17 cellular contexts compared by ENCODE assay signal in the genomic region with DNA sequence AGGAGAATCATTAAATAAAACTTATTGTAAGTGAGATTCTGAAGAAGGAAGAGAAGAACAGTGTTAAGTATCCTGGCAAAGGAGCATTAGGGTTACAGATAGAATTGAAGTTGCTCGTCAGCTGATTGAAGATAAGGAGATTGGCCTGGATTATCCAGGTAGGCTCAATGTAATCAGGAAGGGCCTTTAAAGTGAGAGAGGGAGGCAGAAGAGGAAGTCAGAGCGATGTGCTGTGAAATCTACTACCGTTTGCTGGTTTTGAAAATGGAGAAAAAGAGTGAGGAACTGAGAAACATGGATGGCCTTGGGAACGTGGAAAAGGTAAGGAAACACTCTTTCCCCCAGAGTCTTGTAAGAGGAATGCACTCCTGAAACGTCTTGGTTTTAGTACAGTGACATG.
DNase-seq lines count a peak whose midpoint lies in the region; ATAC-seq and TF ChIP-seq lines count a peak whose summit lies in the region.
"Had no signal": no experiment of that assay in that cellular context is flagged by ENCODE, and none has a peak within 500 bp of the region (broad histone marks: within the 10 kb centered on the region; RNA-seq: fewer than 3 reads in every experiment).

No MANE protein-coding gene starts in this region.

- H3K27ac ChIP-seq in WERI-Rb-1, result peak overlapping the region; percentile 46
- H3K27ac ChIP-seq in esophagus muscularis mucosa (replicated peaks in 1 of 4), result peak overlapping the region in 3 of 4 donors; percentile 79 to 84 (median 80)
- H3K27ac ChIP-seq in CD8-positive, alpha-beta memory T cell (ENCODE audit: low read depth, low read length), result no peak overlapping the region
- H3K27ac ChIP-seq in esophagus squamous epithelium, result no peak overlapping the region
- H3K27ac ChIP-seq: BLaER1, GM23248 had no signal

- DNase-seq in KBM-7 (peak; percentile 20), WERI-Rb-1 (peak; percentile 52), esophagus muscularis mucosa (ENCODE audit: extremely low spot score) (no peak), esophagus squamous epithelium (lab: John Stamatoyannopoulos, UW) (no peak)
- no peak for DNase-seq in stimulated activated CD4-positive, alpha-beta T cell treated with anti-CD3 and anti-CD28 coated beads, Interleukin-4, amount 100 ng/mL, for 4 hours
- DNase-seq in CD8-positive, alpha-beta memory T cell, result no peak
- DNase-seq: 8988T; Calu3; CD4-positive, alpha-beta memory T cell; DND-41; EL; GM23248; HCEC 1CT had no signal

- WGBS in esophagus muscularis mucosa, result 79% methylated on average over 5 of the region's 5 CpGs
- 63% methylated on average over 5 of the region's 5 CpGs for WGBS in esophagus squamous epithelium, 2 donors

- no peak overlapping the region for H3K4me3 Mint-ChIP-seq in CD8-positive, alpha-beta memory T cell
- H3K4me3 Mint-ChIP-seq: CD14-positive monocyte; CD4-positive, alpha-beta memory T cell had no signal

- H3K36me3 ChIP-seq in WERI-Rb-1, result no peaks in the 10 kb centered on the region
- H3K36me3 ChIP-seq in esophagus muscularis mucosa, result no peaks in the 10 kb centered on the region
- H3K36me3 ChIP-seq in CD8-positive, alpha-beta memory T cell (ENCODE audit: insufficient read depth, low read length), result no peaks in the 10 kb centered on the region
- H3K36me3 ChIP-seq in esophagus squamous epithelium, result no peaks in the 10 kb centered on the region
- H3K36me3 ChIP-seq: BLaER1 had no signal

- H3K27me3 Mint-ChIP-seq in CD8-positive, alpha-beta memory T cell, result peaks cover 5 to 17% of the 10 kb centered on the region in 2 donors

- intact Hi-C loops in esophagus muscularis mucosa (cut with DNase I) (no loop called here), esophagus squamous epithelium (cut with DNase I) (no loop called here)

- no peak for TF ChIP-seq POLR2A in esophagus muscularis mucosa (IDR thresholded peaks at IDR 0.05; ENCODE audit: low read depth)
- TF ChIP-seq POLR2A in esophagus squamous epithelium (IDR thresholded peaks at IDR 0.05), result no peak

- H3K4me3 ChIP-seq in WERI-Rb-1 (ENCODE audit: low read depth, low read length), result peak overlapping the region; percentile 71
- no peak overlapping the region for H3K4me3 ChIP-seq in esophagus muscularis mucosa
- H3K4me3 ChIP-seq in CD8-positive, alpha-beta memory T cell (ENCODE audit: low read length), result no peak overlapping the region
- no peak overlapping the region for H3K4me3 ChIP-seq in esophagus squamous epithelium
- H3K4me3 ChIP-seq: BLaER1, GM12878, GM23248 had no signal

- peaks cover 3 to 28% (median 23%) of the 10 kb centered on the region in 4 donors for H3K4me1 ChIP-seq in esophagus muscularis mucosa
- H3K4me1 ChIP-seq in CD8-positive, alpha-beta memory T cell (ENCODE audit: insufficient read depth, low read length), result no peaks in the 10 kb centered on the region
- no peaks in the 10 kb centered on the region for H3K4me1 ChIP-seq in esophagus squamous epithelium
- H3K4me1 ChIP-seq: BLaER1 had no signal

- POLR2A ChIA-PET in CD8-positive, alpha-beta memory T cell (lab: Charles Lee), result no interaction called here

- H3K36me3 Mint-ChIP-seq in CD8-positive, alpha-beta memory T cell, result no peaks in the 10 kb centered on the region
- H3K36me3 Mint-ChIP-seq: CD14-positive monocyte; CD4-positive, alpha-beta memory T cell had no signal

- H3K9me3 ChIP-seq in WERI-Rb-1 (ENCODE audit: severe bottlenecking), result no peaks in the 10 kb centered on the region
- no peaks in the 10 kb centered on the region for H3K9me3 ChIP-seq in esophagus muscularis mucosa
- H3K9me3 ChIP-seq in CD8-positive, alpha-beta memory T cell (ENCODE audit: low read length), result no peaks in the 10 kb centered on the region
- no peaks in the 10 kb centered on the region for H3K9me3 ChIP-seq in esophagus squamous epithelium
- H3K9me3 ChIP-seq: BLaER1 had no signal

- CTCF ChIA-PET in CD8-positive, alpha-beta memory T cell (lab: Charles Lee), result no interaction called here

- H3K9me3 Mint-ChIP-seq in CD8-positive, alpha-beta memory T cell, result peaks cover 0 to 2% (median 0%) of the 10 kb centered on the region in 5 donors

- H3K27me3 ChIP-seq in WERI-Rb-1 (ENCODE audit: insufficient read depth, low read depth, severe bottlenecking) (no peaks in the 10 kb centered on the region), esophagus muscularis mucosa (no peaks in the 10 kb centered on the region), esophagus squamous epithelium (no peaks in the 10 kb centered on the region)
- no peaks in the 10 kb centered on the region for H3K27me3 ChIP-seq in CD8-positive, alpha-beta memory T cell (ENCODE audit: insufficient read depth, low read length, poor library complexity, severe bottlenecking)
- H3K27me3 ChIP-seq: BLaER1 had no signal

- TF ChIP-seq CTCF in WERI-Rb-1 (IDR thresholded peaks at IDR 0.05; ENCODE audit: low read depth, low read length) (no peak), esophagus muscularis mucosa (IDR thresholded peaks at IDR 0.05) (no peak), esophagus squamous epithelium (IDR thresholded peaks at IDR 0.05) (no peak)

- ATAC-seq in GM19023 (IDR thresholded peaks at IDR 0.05; ENCODE audit: unreplicated experiment), result no peak
- ATAC-seq: GM12878 had no signal

- no peak for TF ChIP-seq EP300 in esophagus muscularis mucosa (IDR thresholded peaks at IDR 0.05)

- in situ Hi-C loops in KBM-7 (cut with MboI; ENCODE audit: low pct_unique_long_range_greater_than_20kb, low sequenced_read_pairs), result no loop called here

- no peaks in the 10 kb centered on the region for H3K4me1 Mint-ChIP-seq in CD8-positive, alpha-beta memory T cell
- H3K4me1 Mint-ChIP-seq: CD14-positive monocyte; CD4-positive, alpha-beta memory T cell had no signal

- no peak overlapping the region for H3K27ac Mint-ChIP-seq in CD8-positive, alpha-beta memory T cell
- H3K27ac Mint-ChIP-seq: CD4-positive, alpha-beta memory T cell had no signal

Comparison
In these comparisons a context has a peak if more than half of its experiments do, and no peak if none do; other contexts are left out.
1. DNase-seq: peak in KBM-7 (single experiment) and WERI-Rb-1 (single experiment); none in esophagus muscularis mucosa (single experiment), stimulated activated CD4-positive, alpha-beta T cell treated with anti-CD3 and anti-CD28 coated beads, Interleukin-4, amount 100 ng/mL, for 4 hours (0 of 2), CD8-positive, alpha-beta memory T cell (0 of 5) and esophagus squamous epithelium (single experiment).
2. H3K27ac ChIP-seq: peak in WERI-Rb-1 (single experiment) and esophagus muscularis mucosa (3 of 4); none in CD8-positive, alpha-beta memory T cell (single experiment) and esophagus squamous epithelium (0 of 4).